In genomic region chr14:95302667-95303066, GRCh38 we compare ENCODE assay signal across 21 cellular contexts. TPM values are rescaled to one million over a fixed set of nuclear protein-coding genes. Genes with fewer than 3 reads are reported as not detected.
DNase-seq lines count a peak whose midpoint lies in the region; ATAC-seq and TF ChIP-seq lines count a peak whose summit lies in the region.
"Had no signal": no experiment of that assay in that cellular context is flagged by ENCODE, and none has a peak within 500 bp of the region (broad histone marks: within the 10 kb centered on the region; RNA-seq: fewer than 3 reads in every experiment).

No MANE protein-coding gene starts in this region.

- H3K4me2 ChIP-seq in neural progenitor cell: peak overlapping the region; percentile 23
- H3K4me2 ChIP-seq: KMS-11 had no signal

- H3K4me1 Mint-ChIP-seq in neural progenitor cell: peaks cover 38% of the 10 kb centered on the region

- no peaks in the 10 kb centered on the region for H3K36me3 ChIP-seq in neural progenitor cell
- H3K36me3 ChIP-seq: Peyer's patch had no signal

- no peak overlapping the region for H3K4me3 ChIP-seq in neural progenitor cell
- H3K4me3 ChIP-seq: GM23248, Peyer's patch, SJCRH30 had no signal

- H3K4me1 ChIP-seq in neural progenitor cell: peaks cover 11% of the 10 kb centered on the region

- no peaks in the 10 kb centered on the region for H3K9me3 Mint-ChIP-seq in neural progenitor cell
- H3K9me3 Mint-ChIP-seq: H9, HFFc6 had no signal

- ATAC-seq in left lobe of liver (peak; percentile 56), HG02884 (IDR thresholded peaks at IDR 0.05; ENCODE audit: unreplicated experiment) (no peak), GM21825 (IDR thresholded peaks at IDR 0.05; ENCODE audit: unreplicated experiment) (no peak), GM21576 (IDR thresholded peaks at IDR 0.05; ENCODE audit: unreplicated experiment) (no peak)

- H3K4me3 Mint-ChIP-seq in neural progenitor cell: no peak overlapping the region
- H3K4me3 Mint-ChIP-seq: H9, HFFc6 had no signal

- DNase-seq in ELF-1 (ENCODE audit: low read depth, low spot score) (peak; percentile 19), left lobe of liver (ENCODE audit: low spot score) (peak; percentile 77), neural progenitor cell (ENCODE audit: low spot score) (no peak), NCI-H146 treated with DMSO at 0.1 percent for 48 hours (lab: John Stamatoyannopoulos, UW; ENCODE audit: unreplicated experiment) (no peak)
- DNase-seq: DMS79, GM23248, H9, HFFc6, IMR-90, NCI-H1105 treated with DMSO at 0.1 percent for 48 hours, NCI-H1694, NCI-H2081 treated with DMSO at 0.1 percent for 48 hours, NCI-H446, NCI-H69, Peyer's patch had no signal

- H3K27ac ChIP-seq in angular gyrus (ENCODE audit: low read depth, low read length) (peak overlapping the region; percentile 66), neural progenitor cell (no peak overlapping the region)
- H3K27ac ChIP-seq: GM23248, KMS-11, Peyer's patch, SJCRH30 had no signal

- H2AFZ ChIP-seq in neural progenitor cell (replicated peaks): no peak overlapping the region
- H2AFZ ChIP-seq: GM23248 had no signal

- no peak overlapping the region for H3K27ac Mint-ChIP-seq in neural progenitor cell
- H3K27ac Mint-ChIP-seq: H9, HFFc6 had no signal

- TF ChIP-seq CTCF in neural progenitor cell (IDR thresholded peaks at IDR 0.05): no peak

- H3K9ac ChIP-seq in neural progenitor cell: no peak overlapping the region
- H3K9ac ChIP-seq: GM23248, KMS-11 had no signal

- H3K27me3 ChIP-seq in neural progenitor cell: no peaks in the 10 kb centered on the region
- H3K27me3 ChIP-seq: Peyer's patch, SJCRH30 had no signal

- no peaks in the 10 kb centered on the region for H3F3A ChIP-seq in neural progenitor cell (ENCODE audit: low read depth)

- H3K27me3 Mint-ChIP-seq in neural progenitor cell (ENCODE audit: insufficient read depth, low read depth): peaks cover 8% of the 10 kb centered on the region

- H4K20me1 ChIP-seq in neural progenitor cell (ENCODE audit: low read depth): no peaks in the 10 kb centered on the region

- H3K79me2 ChIP-seq in neural progenitor cell (ENCODE audit: low read depth): no peaks in the 10 kb centered on the region

- H3K9me3 ChIP-seq in neural progenitor cell (ENCODE audit: low read depth): no peaks in the 10 kb centered on the region
- H3K9me3 ChIP-seq: Peyer's patch, SJCRH30 had no signal

- H3K36me3 Mint-ChIP-seq in neural progenitor cell: peaks cover 3% of the 10 kb centered on the region

RNA-seq across cellular contexts. Expression of gene CLMN, which starts 17.0 kb away (rescaled TPM):
- 67.7 TPM for total RNA-seq in left lobe of liver
- 6.3 and 6.7 TPM in 2 replicates for total RNA-seq in neural progenitor cell (ENCODE audit: low replicate concordance)

Comparison
In these comparisons a context has a peak if more than half of its experiments do, and no peak if none do; other contexts are left out.
1. DNase-seq: peak in ELF-1 (single experiment) and left lobe of liver (single experiment); none in neural progenitor cell (single experiment) and NCI-H146 treated with DMSO at 0.1 percent for 48 hours (single experiment).